ENCODE assay signal across 23 cellular contexts in genomic region chr2:207375207-207375875, GRCh38.
"Had no signal": no experiment of that assay in that cellular context is flagged by ENCODE, and none has a peak within 500 bp of the region (broad histone marks: within the 10 kb centered on the region; RNA-seq: fewer than 3 reads in every experiment).

No MANE protein-coding gene starts in this region.

- H3K9me3 ChIP-seq: colonic mucosa, gastrocnemius medialis, ovary, thoracic aorta had no signal

- H3K27me3 ChIP-seq: colonic mucosa, gastrocnemius medialis, heart right ventricle, neural progenitor cell, ovary, right atrium auricular region, sigmoid colon, stomach, transverse colon had no signal

- H3K4me2 ChIP-seq: neural progenitor cell had no signal

- H3K4me3 ChIP-seq: colonic mucosa, gastrocnemius medialis, heart right ventricle, left ventricle myocardium inferior, lower lobe of right lung, neural progenitor cell, ovary, right atrium auricular region, sigmoid colon, skin epidermis, stomach, thoracic aorta, transverse colon had no signal

- H3K27ac ChIP-seq: colonic mucosa, gastrocnemius medialis, heart right ventricle, left ventricle myocardium inferior, lower lobe of right lung, neural progenitor cell, ovary, right atrium auricular region, sigmoid colon, skin epidermis, stomach, thoracic aorta, transverse colon had no signal

- H3K36me3 ChIP-seq: colonic mucosa, gastrocnemius medialis, heart right ventricle, left ventricle myocardium inferior, lower lobe of right lung, ovary, right atrium auricular region, sigmoid colon, stomach, thoracic aorta, transverse colon had no signal

- H3K4me1 ChIP-seq: colonic mucosa, gastrocnemius medialis, heart right ventricle, left ventricle myocardium inferior, lower lobe of right lung, neural progenitor cell, right atrium auricular region, sigmoid colon, stomach, transverse colon had no signal

- FAIRE-seq: islet of Langerhans, urothelium cell line had no signal

- DNase-seq: colonic mucosa; dermis blood vessel endothelial cell; gastrocnemius medialis; heart right ventricle; hypothalamus; left ventricle myocardium inferior; lower lobe of right lung; mesenchymal stem cell; midbrain; nucleus accumbens; ovary; sigmoid colon; stimulated activated CD4-positive, alpha-beta T cell treated with anti-CD3 and anti-CD28 coated beads, Interleukin-2, amount 100 ng/mL, for 24 hours; stimulated activated naive CD4-positive, alpha-beta T cell; stomach; substantia nigra; transverse colon had no signal

- H2AFZ ChIP-seq: neural progenitor cell had no signal

- H3K9ac ChIP-seq: neural progenitor cell had no signal
